In the genomic region with DNA sequence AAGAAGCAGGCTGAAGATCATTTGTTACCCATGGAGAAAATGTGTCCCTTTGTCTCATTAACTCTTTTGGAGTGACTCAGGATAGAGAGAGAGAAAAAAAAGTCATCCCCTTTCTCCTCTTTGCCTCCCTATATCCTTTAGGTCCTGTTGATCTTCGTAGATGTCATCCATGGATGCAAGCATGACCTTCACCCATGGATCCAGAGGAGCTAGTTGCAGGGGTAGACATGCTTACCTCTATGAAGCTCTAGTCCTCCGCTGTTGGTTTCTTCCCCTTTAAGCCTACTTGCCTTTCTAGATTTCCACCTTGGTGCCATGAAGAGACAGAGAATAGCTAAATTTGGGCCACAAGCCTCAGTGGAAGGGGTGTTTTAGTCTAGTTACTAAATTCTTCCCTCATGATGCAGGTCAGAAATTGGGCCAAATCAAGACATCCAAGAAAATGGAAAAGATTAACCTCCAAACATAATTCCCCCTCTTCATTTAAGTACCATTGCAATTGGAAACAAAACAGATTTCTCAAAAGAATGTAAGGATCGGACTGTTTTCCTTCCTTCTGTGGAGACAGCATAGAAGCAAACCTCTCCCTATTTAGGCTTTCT, we compare ENCODE assay signal across 16 cellular contexts.
DNase-seq lines count a peak whose midpoint lies in the region; ATAC-seq, FAIRE-seq and TF ChIP-seq lines count a peak whose summit lies in the region.
"Had no signal": no experiment of that assay in that cellular context is flagged by ENCODE, and none has a peak within 500 bp of the region (broad histone marks: within the 10 kb centered on the region; RNA-seq: fewer than 3 reads in every experiment).

No MANE protein-coding gene starts in this region.

- TF ChIP-seq POLR2A in H54 (IDR thresholded peaks at IDR 0.05; ENCODE audit: low read depth, low read length): no peak

- H3K4me3 ChIP-seq in Jurkat, Clone E6-1 (ENCODE audit: low read length): no peak overlapping the region
- H3K4me3 ChIP-seq: lung, skin epidermis had no signal

- ATAC-seq in stimulated activated naive CD8-positive, alpha-beta T cell treated with anti-CD3 and anti-CD28 coated beads, Interleukin-15, Interleukin-2, amounts not matched to agents 100 U/mL and 50 U/mL, for 24 hours: no peak
- ATAC-seq: activated CD8-positive, alpha-beta T cell treated with anti-CD3 and anti-CD28 coated beads, Interleukin-2, amount 10 ng/mL, durations not matched to agents 7 days and 5 days; CD8-positive, alpha-beta T cell; Right ventricle myocardium inferior had no signal

- DNase-seq in EH (ENCODE audit: low read depth): peak; percentile 0
- DNase-seq in Jurkat, Clone E6-1 (ENCODE audit: low read depth, low spot score): peak; percentile 19
- DNase-seq in amniotic epithelial cell (ENCODE audit: low read depth): peak; percentile 41
- peak; percentile 14 for DNase-seq in iPS-NIHi11 (ENCODE audit: low spot score)
- no peak for DNase-seq in H54 (ENCODE audit: insufficient read length, low spot score)
- DNase-seq in stimulated activated naive CD8-positive, alpha-beta T cell treated with anti-CD3 and anti-CD28 coated beads, Interleukin-15, Interleukin-2, amounts not matched to agents 100 U/mL and 50 U/mL, for 24 hours: no peak
- no peak for DNase-seq in activated effector memory CD4-positive, alpha-beta T cell treated with anti-CD3 and anti-CD28 coated beads, Interleukin-2, amount 50 U/mL, for 16 hours
- DNase-seq: activated CD8-positive, alpha-beta T cell treated with anti-CD3 and anti-CD28 coated beads, Interleukin-2, amount 10 ng/mL, durations not matched to agents 7 days and 5 days; activated gamma-delta T cell treated with Interleukin-2 at 50 U/mL for 16 hours; CD8-positive, alpha-beta T cell; central memory CD4-positive, alpha-beta T cell; MV-4-11 had no signal

- no peak for FAIRE-seq in H54 (lab: Jason Lieb, UNC)
- FAIRE-seq: endothelial cell of umbilical vein had no signal

Comparison
In these comparisons a context has a peak if more than half of its experiments do, and no peak if none do; other contexts are left out.
1. DNase-seq: peak in EH (single experiment), Jurkat, Clone E6-1 (single experiment), amniotic epithelial cell (single experiment) and iPS-NIHi11 (single experiment); none in H54 (single experiment), stimulated activated naive CD8-positive, alpha-beta T cell treated with anti-CD3 and anti-CD28 coated beads, Interleukin-15, Interleukin-2, amounts not matched to agents 100 U/mL and 50 U/mL, for 24 hours (single experiment) and activated effector memory CD4-positive, alpha-beta T cell treated with anti-CD3 and anti-CD28 coated beads, Interleukin-2, amount 50 U/mL, for 16 hours (single experiment).